ENCODE assay signal across 8 cellular contexts in genomic region chr10:75395171-75395954, GRCh38. TPM values are rescaled to one million over a fixed set of nuclear protein-coding genes. Genes with fewer than 3 reads are reported as not detected.
A peak's percentile ranks its signal among the peaks of the same experiment; 100 is the strongest.
DNase-seq lines count a peak whose midpoint lies in the region; ATAC-seq and TF ChIP-seq lines count a peak whose summit lies in the region.

No MANE protein-coding gene starts in this region.

- no peak for DNase-seq in AG09319 (ENCODE audit: extremely low read depth, low read depth)
- peak; percentile 9 to 73 for DNase-seq in HAP-1 (ENCODE audit: low spot score in 2 of 2)
- peak; percentile 42 to 61 for DNase-seq in cardiac fibroblast (ENCODE audit: low read depth in 2 of 2)
- peak; percentile 54 to 64 for DNase-seq in left colon
- peak in 1 of 2 donors; percentile 79 for DNase-seq in suprapubic skin (ENCODE audit: low spot score in 2 of 2)
- no peak for DNase-seq in NCI-H1436 treated with DMSO at 0.1 percent for 48 hours (lab: John Stamatoyannopoulos, UW)
- no peak for DNase-seq in effector memory CD4-positive, alpha-beta T cell
- no peak for DNase-seq in inferior parietal cortex (ENCODE audit: extremely low spot score)

- intact Hi-C loops in left colon (cut with DNase I, micrococcal nuclease): no loop called here

- 39% methylated on average over 35 of the region's 64 CpGs for WGBS in suprapubic skin

- H3K4me3 ChIP-seq in HAP-1 (no peak overlapping the region), cardiac fibroblast (replicated peaks in 1 of 2; ENCODE audit: low read depth in 2 of 2, low read length in 2 of 2) (peak overlapping the region in 1 of 2 donors; percentile 27), suprapubic skin (peak overlapping the region; percentile 89)
- H3K4me3 ChIP-seq in effector memory CD4-positive, alpha-beta T cell (ENCODE audit: insufficient read depth, low read depth, low read length, poor library complexity, severe bottlenecking): no peak overlapping the region

- H3K36me3 ChIP-seq in HAP-1 (replicated peaks) (peaks cover 4% of the 10 kb centered on the region), suprapubic skin (peaks cover 16% of the 10 kb centered on the region)
- H3K36me3 ChIP-seq in effector memory CD4-positive, alpha-beta T cell (ENCODE audit: control insufficient read depth, insufficient read depth, low read length): no peaks in the 10 kb centered on the region

- H3K4me1 ChIP-seq in HAP-1 (no peaks in the 10 kb centered on the region), suprapubic skin (peaks cover 40% of the 10 kb centered on the region)
- H3K4me1 ChIP-seq in effector memory CD4-positive, alpha-beta T cell (ENCODE audit: control insufficient read depth, insufficient read depth, low read length, poor library complexity, severe bottlenecking): peaks cover 16% of the 10 kb centered on the region

- H3K27ac ChIP-seq in suprapubic skin: peak overlapping the region; percentile 97
- H3K27ac ChIP-seq in effector memory CD4-positive, alpha-beta T cell (ENCODE audit: insufficient read depth, low read length, poor library complexity, severe bottlenecking): no peak overlapping the region

- TF ChIP-seq CTCF in AG09319 (IDR thresholded peaks at IDR 0.05; ENCODE audit: low read depth, low read length) (peak; percentile 48), cardiac fibroblast (IDR thresholded peaks at IDR 0.05; ENCODE audit: low read depth, low read length) (peak; percentile 34), suprapubic skin (IDR thresholded peaks at IDR 0.05) (peak; percentile 80 to 93)

- H3K27me3 ChIP-seq in HAP-1 (ENCODE audit: low read depth) (peaks cover 28% of the 10 kb centered on the region), suprapubic skin (no peaks in the 10 kb centered on the region)
- peaks cover 27% of the 10 kb centered on the region for H3K27me3 ChIP-seq in effector memory CD4-positive, alpha-beta T cell (replicated peaks; ENCODE audit: control insufficient read depth, insufficient read depth, low read length, poor library complexity, severe bottlenecking)

- no peak for TF ChIP-seq EP300 in suprapubic skin (IDR thresholded peaks at IDR 0.05)

- H3K9me3 ChIP-seq in HAP-1 (no peaks in the 10 kb centered on the region), suprapubic skin (no peaks in the 10 kb centered on the region)
- H3K9me3 ChIP-seq in effector memory CD4-positive, alpha-beta T cell (ENCODE audit: control insufficient read depth, low read length): no peaks in the 10 kb centered on the region

- no peak for TF ChIP-seq POLR2A in suprapubic skin (IDR thresholded peaks at IDR 0.05)

- peak; percentile 57 for ATAC-seq in left colon

- in situ Hi-C loops in HAP-1 (cut with MboI; ENCODE audit: low sequenced_read_pairs): loop anchor here (25.0 kb wide), 1 partner anchor 642 kb away; no protein-coding TSS in a partner anchor

RNA-seq across cellular contexts. Expression of gene ZNF503, which starts 6.2 kb away (rescaled TPM):
- total RNA-seq in left colon (1 to 10 TPM; 3.8 to 9.9 TPM), suprapubic skin (1 to 10 TPM; 5.7 to 7.6 (median 6.6) TPM)

RNA-seq across cellular contexts. Expression of gene LRMDA, which starts 36.1 kb away (rescaled TPM):
- total RNA-seq in left colon (10 to 100 TPM in 1 of 2 donors, 1 to 10 TPM in 1; 8.1 to 10.6 TPM), suprapubic skin (1 to 10 TPM in 2 of 4 donors, under 1 TPM in 1, not detected in 1; 0.10 to 2.9 (median 1.9) TPM)

Comparison
In these comparisons a context has a peak if more than half of its experiments do, and no peak if none do; other contexts are left out.
1. DNase-seq: peak in HAP-1 (2 of 2), cardiac fibroblast (2 of 2) and left colon (2 of 2); none in AG09319 (single experiment), NCI-H1436 treated with DMSO at 0.1 percent for 48 hours (single experiment), effector memory CD4-positive, alpha-beta T cell (0 of 3) and inferior parietal cortex (single experiment).
2. CTCF ChIP-seq: peak in every context shown above with its lines; median percentile 86 in suprapubic skin; 48 in AG09319; 34 in cardiac fibroblast.